In genomic region chr5:124628251-124628650, GRCh38 we compare ENCODE assay signal across 22 cellular contexts.
DNase-seq lines count a peak whose midpoint lies in the region; ATAC-seq lines count a peak whose summit lies in the region.
"Had no signal": no experiment of that assay in that cellular context is flagged by ENCODE, and none has a peak within 500 bp of the region (broad histone marks: within the 10 kb centered on the region; RNA-seq: fewer than 3 reads in every experiment).

No MANE protein-coding gene starts in this region.

- CTCF ChIA-PET in activated CD4-positive, alpha-beta memory T cell treated with anti-CD3 and anti-CD28 coated beads for 36 hours (lab: Charles Lee): no interaction called here

- peaks cover 16 to 48% of the 10 kb centered on the region in 2 donors for H3K4me1 Mint-ChIP-seq in stimulated activated naive B cell treated with anti-CD40 and anti-IgM and Interleukin-4, amounts not matched to agents 10 μg/mL and 1 μg/mL and 100 μg/mL, for 72 hours
- H3K4me1 Mint-ChIP-seq in activated CD4-positive, alpha-beta memory T cell treated with anti-CD3 and anti-CD28 coated beads for 36 hours (ENCODE audit: low read depth): no peaks in the 10 kb centered on the region
- H3K4me1 Mint-ChIP-seq: CD4-positive, CD25-positive, alpha-beta regulatory T cell had no signal

- H3K4me3 Mint-ChIP-seq in stimulated activated naive B cell treated with anti-CD40 and anti-IgM and Interleukin-4, amounts not matched to agents 10 μg/mL and 1 μg/mL and 100 μg/mL, for 72 hours: no peak overlapping the region
- no peak overlapping the region for H3K4me3 Mint-ChIP-seq in activated CD4-positive, alpha-beta memory T cell treated with anti-CD3 and anti-CD28 coated beads for 36 hours
- H3K4me3 Mint-ChIP-seq: activated B cell treated with CpG ODN at 0.5 μM for 24 hours; CD4-positive, CD25-positive, alpha-beta regulatory T cell had no signal

- peak; percentile 41 for DNase-seq in DMS53 (lab: John Stamatoyannopoulos, UW)
- no peak for DNase-seq in DMS53 treated with DMSO at 0.1 percent for 48 hours (lab: John Stamatoyannopoulos, UW; ENCODE audit: unreplicated experiment)
- no peak for DNase-seq in SJSA1 (ENCODE audit: low read depth in 1 of 2, low spot score in 2 of 2)
- no peak for DNase-seq in stimulated activated naive B cell treated with anti-CD40 and anti-IgM and Interleukin-4, amounts not matched to agents 10 μg/mL and 1 μg/mL and 100 μg/mL, for 72 hours
- DNase-seq in Kasumi-1 (lab: John Stamatoyannopoulos, UW): no peak
- DNase-seq in amniotic stem cell (lab: John Stamatoyannopoulos, UW): no peak
- no peak for DNase-seq in activated CD4-positive, alpha-beta memory T cell treated with anti-CD3 and anti-CD28 coated beads for 36 hours
- DNase-seq: activated B cell treated with CpG ODN at 0.5 μM for 24 hours; activated effector memory CD4-positive, alpha-beta T cell treated with Interleukin-2 at 50 U/mL for 16 hours; CD4-positive, CD25-positive, alpha-beta regulatory T cell; effector CD4-positive, alpha-beta T cell; GDM1; lower lobe of right lung; NCI-H2081; NCI-H526; RPMI8226; stimulated activated naive CD4-positive, alpha-beta T cell treated with Interleukin-2 at 50 U/mL for 16 hours; T-helper 1 cell had no signal

- H3K27ac ChIP-seq in SJSA1 (peak overlapping the region; percentile 40), layer of hippocampus (ENCODE audit: low read depth, low read length) (peak overlapping the region; percentile 4)
- H3K27ac ChIP-seq: 22Rv1, HL-60, lower lobe of right lung, neutrophil had no signal

- H3K27me3 ChIP-seq in SJSA1 (replicated peaks) (no peaks in the 10 kb centered on the region), layer of hippocampus (ENCODE audit: control insufficient read depth, insufficient read depth, low read length) (no peaks in the 10 kb centered on the region)

- peaks cover 0 to 3% of the 10 kb centered on the region in 2 donors for H3K9me3 Mint-ChIP-seq in stimulated activated naive B cell treated with anti-CD40 and anti-IgM and Interleukin-4, amounts not matched to agents 10 μg/mL and 1 μg/mL and 100 μg/mL, for 72 hours
- no peaks in the 10 kb centered on the region for H3K9me3 Mint-ChIP-seq in activated CD4-positive, alpha-beta memory T cell treated with anti-CD3 and anti-CD28 coated beads for 36 hours
- H3K9me3 Mint-ChIP-seq: activated B cell treated with CpG ODN at 0.5 μM for 24 hours had no signal

- H3K4me1 ChIP-seq in SJSA1 (replicated peaks): peaks cover 46% of the 10 kb centered on the region
- H3K4me1 ChIP-seq: lower lobe of right lung had no signal

- no peaks in the 10 kb centered on the region; the same call in 1 of the 2 replicates for H3K36me3 ChIP-seq in SJSA1
- H3K36me3 ChIP-seq: lower lobe of right lung, neutrophil had no signal

- intact Hi-C loops in activated CD4-positive, alpha-beta memory T cell treated with anti-CD3 and anti-CD28 coated beads for 36 hours (cut with micrococcal nuclease): no loop called here

- H3K9me3 ChIP-seq in SJSA1 (replicated peaks): no peaks in the 10 kb centered on the region
- H3K9me3 ChIP-seq: lower lobe of right lung, neutrophil had no signal

- peak overlapping the region; percentile 72 for H3K27ac Mint-ChIP-seq in stimulated activated naive B cell treated with anti-CD40 and anti-IgM and Interleukin-4, amounts not matched to agents 10 μg/mL and 1 μg/mL and 100 μg/mL, for 72 hours
- no peak overlapping the region for H3K27ac Mint-ChIP-seq in activated CD4-positive, alpha-beta memory T cell treated with anti-CD3 and anti-CD28 coated beads for 36 hours
- H3K27ac Mint-ChIP-seq: activated B cell treated with CpG ODN at 0.5 μM for 24 hours; CD4-positive, CD25-positive, alpha-beta regulatory T cell had no signal

- POLR2A ChIA-PET in activated CD4-positive, alpha-beta memory T cell treated with anti-CD3 and anti-CD28 coated beads for 36 hours (lab: Charles Lee): no interaction called here

- peaks cover 7 to 8% of the 10 kb centered on the region in 2 donors for H3K36me3 Mint-ChIP-seq in stimulated activated naive B cell treated with anti-CD40 and anti-IgM and Interleukin-4, amounts not matched to agents 10 μg/mL and 1 μg/mL and 100 μg/mL, for 72 hours
- H3K36me3 Mint-ChIP-seq in activated CD4-positive, alpha-beta memory T cell treated with anti-CD3 and anti-CD28 coated beads for 36 hours: no peaks in the 10 kb centered on the region
- H3K36me3 Mint-ChIP-seq: CD4-positive, CD25-positive, alpha-beta regulatory T cell had no signal

- no peak for ATAC-seq in stimulated activated naive B cell treated with anti-CD40 and anti-IgM and Interleukin-4, amounts not matched to agents 10 μg/mL and 1 μg/mL and 100 μg/mL, for 72 hours (replicated peaks)

- no peak overlapping the region for H3K4me3 ChIP-seq in SJSA1
- H3K4me3 ChIP-seq: lower lobe of right lung had no signal

- peaks cover 20 to 22% of the 10 kb centered on the region in 2 donors for H3K27me3 Mint-ChIP-seq in stimulated activated naive B cell treated with anti-CD40 and anti-IgM and Interleukin-4, amounts not matched to agents 10 μg/mL and 1 μg/mL and 100 μg/mL, for 72 hours
- H3K27me3 Mint-ChIP-seq in activated CD4-positive, alpha-beta memory T cell treated with anti-CD3 and anti-CD28 coated beads for 36 hours: peaks cover 7% of the 10 kb centered on the region
- H3K27me3 Mint-ChIP-seq: activated B cell treated with CpG ODN at 0.5 μM for 24 hours; CD4-positive, CD25-positive, alpha-beta regulatory T cell had no signal
